ENCODE assay signal across 10 cellular contexts in genomic region chr5:4191703-4192102, GRCh38.
"Had no signal": no experiment of that assay in that cellular context is flagged by ENCODE, and none has a peak within 500 bp of the region (broad histone marks: within the 10 kb centered on the region; RNA-seq: fewer than 3 reads in every experiment).

No MANE protein-coding gene starts in this region.

- H3K27ac ChIP-seq: pancreas, sigmoid colon had no signal

- DNase-seq: activated CD4-positive, CD25-positive, alpha-beta regulatory T cell; activated CD8-positive, alpha-beta memory T cell treated with anti-CD3 and anti-CD28 coated beads, Interleukin-2, amount 50 U/mL, for 48 hours; activated naive CD4-positive, alpha-beta T cell treated with anti-CD3 and anti-CD28 coated beads, Interleukin-2, amount 50 U/mL, for 16 hours; amniotic stem cell; midbrain; pancreas; sigmoid colon; stimulated activated CD4-positive, alpha-beta T cell treated with anti-CD3 and anti-CD28 coated beads, Interleukin-1b, Interleukin-23, amount 100 ng/mL, for 48 hours had no signal

- H3K27ac Mint-ChIP-seq: T-helper 2 cell treated with Interferon-gamma antibody and Interleukin-4, amounts not matched to agents 5 μg/mL and 100 μg/mL, for 36 hours had no signal

- ATAC-seq: pancreas had no signal

- H3K4me1 ChIP-seq: pancreas, sigmoid colon had no signal

- H3K4me3 Mint-ChIP-seq: T-helper 2 cell treated with Interferon-gamma antibody and Interleukin-4, amounts not matched to agents 5 μg/mL and 100 μg/mL, for 36 hours had no signal

- H3K27me3 ChIP-seq: pancreas, sigmoid colon had no signal

- H3K4me3 ChIP-seq: lung, pancreas, sigmoid colon had no signal

- H3K36me3 ChIP-seq: pancreas, sigmoid colon had no signal

- H3K9me3 Mint-ChIP-seq: T-helper 2 cell treated with Interferon-gamma antibody and Interleukin-4, amounts not matched to agents 5 μg/mL and 100 μg/mL, for 36 hours had no signal
